8 cellular contexts compared by ENCODE assay signal in the genomic region with DNA sequence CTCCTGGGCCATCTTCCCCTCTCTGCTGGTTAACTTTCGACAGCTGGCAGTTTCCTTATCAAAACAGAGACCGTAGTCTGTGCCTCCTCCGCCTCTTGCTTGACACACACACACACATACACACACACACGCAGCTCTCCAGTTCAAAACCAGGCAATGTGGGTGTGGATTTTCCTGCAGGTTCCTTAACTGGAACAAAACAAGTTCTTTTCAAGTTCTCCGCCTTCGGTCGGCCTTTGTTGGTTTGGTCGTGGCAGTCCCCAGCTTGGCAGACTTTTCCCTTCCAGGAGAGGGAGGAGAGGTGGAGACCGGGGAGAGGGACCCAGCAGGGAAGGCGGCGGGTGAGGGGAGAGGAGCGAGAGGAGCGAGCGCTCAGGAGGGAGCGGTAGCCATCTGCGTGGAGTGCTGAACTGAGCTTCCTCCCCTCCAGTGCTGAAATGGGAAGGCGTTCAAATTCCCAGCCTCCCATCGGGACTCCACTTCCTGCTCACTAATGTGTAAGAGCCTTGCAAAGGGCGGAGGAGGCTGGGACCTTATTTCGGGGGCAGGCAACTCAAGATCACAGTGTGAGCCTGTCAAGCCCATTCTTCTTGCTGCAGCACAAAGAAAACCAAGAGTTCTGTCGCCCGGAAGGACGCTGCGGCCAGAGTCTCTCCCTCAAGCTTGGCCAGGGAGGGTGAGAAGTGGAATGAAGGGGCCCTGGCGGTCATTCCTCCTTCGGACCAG.
DNase-seq lines count a peak whose midpoint lies in the region; ATAC-seq and TF ChIP-seq lines count a peak whose summit lies in the region.

No MANE protein-coding gene starts in this region.

- peaks cover 28% of the 10 kb centered on the region for H3K36me3 Mint-ChIP-seq in Caco-2 (ENCODE audit: insufficient read depth, unreplicated experiment)

- H3K4me1 ChIP-seq in Caco-2 (peaks cover 66% of the 10 kb centered on the region), HEK293 (ENCODE audit: control insufficient read depth, insufficient read depth, low read length) (no peaks in the 10 kb centered on the region; the same call in 1 of the 2 replicates), left lung (peaks cover 17 to 38% of the 10 kb centered on the region in 2 donors)

- H3K36me3 ChIP-seq in Caco-2 (ENCODE audit: control insufficient read depth, insufficient read depth, low read length) (peaks cover 2% of the 10 kb centered on the region; the same call in 1 of the 2 replicates), HEK293 (ENCODE audit: control insufficient read depth in 2 of 2, insufficient read depth in 1 of 2, low read length in 2 of 2) (no peaks in the 10 kb centered on the region), left lung (no peaks in the 10 kb centered on the region)

- H3K4me3 Mint-ChIP-seq in Caco-2 (ENCODE audit: unreplicated experiment), result peak overlapping the region; percentile 98

- TF ChIP-seq CTCF in Caco-2 (IDR thresholded peaks at IDR 0.05; ENCODE audit: insufficient read depth in 1 of 2, low read depth in 1 of 2, low read length in 1 of 2, severe bottlenecking in 1 of 2, unreplicated experiment in 1 of 2), result no peak
- TF ChIP-seq CTCF in HEK293 (tag by site-specific recombination; IDR thresholded peaks at IDR 0.05), result no peak
- TF ChIP-seq CTCF in dorsolateral prefrontal cortex (IDR thresholded peaks at IDR 0.05 in 54 of 56, conservative IDR thresholded peaks at IDR 0.05 in 2 of 56; ENCODE audit: low read depth in 1 of 56, partially characterized antibody in 56 of 56), result peak in 1 of 56 donors; percentile 5
- TF ChIP-seq CTCF in left lung (IDR thresholded peaks at IDR 0.05), result no peak

- peak overlapping the region; percentile 8; the same call in 1 of the 2 replicates for H3K27ac ChIP-seq in HEK293 (ENCODE audit: extremely low read depth, low read depth, low read length)
- H3K27ac ChIP-seq in dorsolateral prefrontal cortex, result peak overlapping the region in 58 of 59 donors; percentile 17 to 87 (median 70)
- H3K27ac ChIP-seq in left lung, result peak overlapping the region; percentile 20 to 68

- H3K27me3 ChIP-seq in Caco-2 (replicated peaks; ENCODE audit: control insufficient read depth, insufficient read depth, low read length) (no peaks in the 10 kb centered on the region), dorsolateral prefrontal cortex (no peaks in the 10 kb centered on the region), left lung (no peaks in the 10 kb centered on the region)

- H3K9me3 ChIP-seq in Caco-2 (no peaks in the 10 kb centered on the region), HEK293 (ENCODE audit: control insufficient read depth, insufficient read depth, low read depth, low read length) (no peaks in the 10 kb centered on the region), left lung (no peaks in the 10 kb centered on the region)

- POLR2A ChIA-PET in Caco-2 (lab: Charles Lee), result interaction anchor here (0.6 to 4.2 kb wide), 5 partner anchors 11 to 70 kb away, joined by 4 to 30 read pairs (median 5); no protein-coding TSS in a partner anchor
- POLR2A ChIA-PET in HEK293 (lab: Yijun Ruan, JAX), result interaction anchor here (0.9 to 1.5 kb wide), 4 partner anchors 10 to 30 kb away, joined by 3 to 8 read pairs (median 6); no protein-coding TSS in a partner anchor

- peaks cover 82% of the 10 kb centered on the region for H3K4me1 Mint-ChIP-seq in Caco-2 (ENCODE audit: low read depth, unreplicated experiment)

- peak overlapping the region; percentile 95 for H3K27ac Mint-ChIP-seq in Caco-2 (ENCODE audit: unreplicated experiment)

- BruUV-seq in Caco-2 (replicated peaks; lab: Mats Ljungman, UMichigan), result no TSS peak

- no peaks in the 10 kb centered on the region for H3K27me3 Mint-ChIP-seq in Caco-2 (ENCODE audit: insufficient read depth, unreplicated experiment)

- ATAC-seq in left lung (peak; percentile 92), GM18861 (IDR thresholded peaks at IDR 0.05; ENCODE audit: unreplicated experiment) (no peak)

- CTCF ChIA-PET in Caco-2 (lab: Charles Lee) (interaction anchor here (0.7 to 3.5 kb wide), 7 partner anchors 8 to 405 kb away, joined by 3 to 23 read pairs (median 4); no protein-coding TSS in a partner anchor), HEK293 (lab: Yijun Ruan, JAX) (interaction anchor here (0.6 to 0.7 kb wide), 4 partner anchors 25 to 517 kb away, joined by 3 to 4 read pairs (median 4); no protein-coding TSS in a partner anchor)

- H3K9me3 Mint-ChIP-seq in Caco-2 (ENCODE audit: unreplicated experiment), result no peaks in the 10 kb centered on the region

- DNase-seq in Caco-2 (peak; percentile 71 to 82), SW480 (ENCODE audit: low spot score) (peak; percentile 55), dorsolateral prefrontal cortex (peak in 8 of 10 donors; percentile 47 to 76 (median 66)), left lung (peak in 1 of 2 donors; percentile 78), NCI-H748 treated with DMSO at 0.1 percent for 48 hours (lab: John Stamatoyannopoulos, UW) (no peak)
- peak; percentile 32 for DNase-seq in stimulated activated CD8-positive, alpha-beta memory T cell treated with anti-CD3 and anti-CD28 coated beads, Interleukin-4, amount 100 ng/mL, for 48 hours

- intact Hi-C loops in Caco-2 (cut with micrococcal nuclease; ENCODE audit: unreplicated experiment) (loop anchor here (1.0 to 5.0 kb wide), 4 partner anchors 8 to 95 kb away; no protein-coding TSS in a partner anchor), dorsolateral prefrontal cortex (cut with DNase I) (no loop called here), left lung (cut with DNase I) (no loop called here)

- H3K4me3 ChIP-seq in Caco-2 (ENCODE audit: low read depth, low read length), result peak overlapping the region; percentile 47
- H3K4me3 ChIP-seq in HEK293 (ENCODE audit: low read depth, low read length), result peak overlapping the region; percentile 28
- peak overlapping the region; percentile 21 to 69 (median 54) for H3K4me3 ChIP-seq in dorsolateral prefrontal cortex
- H3K4me3 ChIP-seq in left lung, result peak overlapping the region; percentile 47 to 51

TF ChIP-seq in HEK293, 187 proteins besides CTCF, POLR2A, EP300 and RAD21 (continues in another document):
- TF ChIP-seq ZNF660 (tag by site-specific recombination; IDR thresholded peaks at IDR 0.05) (peak; percentile 42; the same call in 1 of the 2 replicates), ZNF335 (tag by site-specific recombination; conservative IDR thresholded peaks at IDR 0.05) (peak; percentile 63), SCRT1 (tag by site-specific recombination; IDR thresholded peaks at IDR 0.05; ENCODE audit: borderline replicate concordance) (no peak), ZNF513 (tag by site-specific recombination; IDR thresholded peaks at IDR 0.05) (no peak), ZBTB7A (tag by site-specific recombination; IDR thresholded peaks at IDR 0.05; ENCODE audit: low read depth) (no peak), PRDM4 (tag by site-specific recombination; IDR thresholded peaks at IDR 0.05) (no peak), HOXD13 (CRISPR knock-in tag; IDR thresholded peaks at IDR 0.05; ENCODE audit: borderline replicate concordance) (peak; percentile 50; the same call in 1 of the 2 replicates), FEZF1 (tag by site-specific recombination; IDR thresholded peaks at IDR 0.05) (no peak), HIC1 (tag by site-specific recombination; IDR thresholded peaks at IDR 0.05) (no peak), GLIS2 (tag by site-specific recombination; IDR thresholded peaks at IDR 0.05) (no peak), ZBTB20 (tag by site-specific recombination; IDR thresholded peaks at IDR 0.05) (no peak)

Comparison
In these comparisons a context has a peak if more than half of its experiments do, and no peak if none do; other contexts are left out.
1. H3K27ac ChIP-seq: peak in every context shown above with its lines; median percentile 70 in dorsolateral prefrontal cortex; 44 in left lung; 8 in HEK293.